33 cellular contexts compared by ENCODE assay signal in genomic region chr10:31980471-31980870, GRCh38. TPM values are rescaled to one million over a fixed set of nuclear protein-coding genes. Genes with fewer than 3 reads are reported as not detected.
DNase-seq lines count a peak whose midpoint lies in the region; ATAC-seq, FAIRE-seq and TF ChIP-seq lines count a peak whose summit lies in the region.
"Had no signal": no experiment of that assay in that cellular context is flagged by ENCODE, and none has a peak within 500 bp of the region (broad histone marks: within the 10 kb centered on the region; RNA-seq: fewer than 3 reads in every experiment).

No MANE protein-coding gene starts in this region.

- no peaks in the 10 kb centered on the region for H4K20me1 ChIP-seq in K562 (replicated peaks; ENCODE audit: control insufficient read depth, insufficient read depth, low read length)
- H4K20me1 ChIP-seq in H1 (replicated peaks in 1 of 2; ENCODE audit: control insufficient read depth in 1 of 2, insufficient read depth in 2 of 2, low read length in 2 of 2), result no peaks in the 10 kb centered on the region
- H4K20me1 ChIP-seq: BLaER1 had no signal

- no peak overlapping the region for H4K8ac ChIP-seq in H1 (ENCODE audit: extremely low read depth, insufficient read depth, low read length)

- no peak overlapping the region for H3K14ac ChIP-seq in H1 (ENCODE audit: insufficient read length)

- H3K4me3 ChIP-seq in HEK293 (ENCODE audit: low read depth, low read length), result no peak overlapping the region
- H3K4me3 ChIP-seq in K562, result no peak overlapping the region
- H3K4me3 ChIP-seq in H1 (ENCODE audit: extremely low read depth in 1 of 4, insufficient read depth in 2 of 4, low read depth in 3 of 4, low read length in 4 of 4), result no peak overlapping the region
- H3K4me3 ChIP-seq: A549; BLaER1; BLaER1 treated with 17β-estradiol and CSF1 and Interleukin-3, amounts not matched to agents 10 nM and 100 nM had no signal

- no peak for FAIRE-seq in K562 (lab: Jason Lieb, UNC)
- no peak for FAIRE-seq in H1 (lab: Jason Lieb, UNC)
- FAIRE-seq: A204.1, A549, D721Med had no signal

- H4K91ac ChIP-seq in H1 (replicated peaks; ENCODE audit: insufficient read length, low read length), result no peak overlapping the region

- no peak overlapping the region for H3K56ac ChIP-seq in H1 (replicated peaks; ENCODE audit: insufficient read length, low read depth, low read length)

- no peaks in the 10 kb centered on the region for H3K79me1 ChIP-seq in H1 (ENCODE audit: low read depth, low read length)

- TF ChIP-seq RAD21 in K562 (CRISPR knock-in tag; conservative IDR thresholded peaks at IDR 0.05 in 1 of 2, IDR thresholded peaks at IDR 0.05 in 1 of 2), result no peak
- no peak for TF ChIP-seq RAD21 in H1 (IDR thresholded peaks at IDR 0.05 in 1 of 2, conservative IDR thresholded peaks at IDR 0.05 in 1 of 2; ENCODE audit: low read depth in 2 of 2, low read length in 2 of 2)

- 56% methylated on average over 4 of the region's 4 CpGs for WGBS in K562 (ENCODE audit: insufficient coverage, low coverage, missing lambda C conversion rate)
- WGBS in H1 (ENCODE audit: extremely low coverage in 1 of 2, insufficient coverage in 1 of 2, insufficient read length in 1 of 2, insufficient replicate concordance in 2 of 2, low coverage in 1 of 2, low lambda C conversion rate in 2 of 2, missing lambda C conversion rate in 1 of 2), 2 experiments, result 90% methylated on average over 4 of the region's 4 CpGs; no CpG with 5 or more reads in 1 of the 2 experiments

- H3K9ac ChIP-seq in K562 (ENCODE audit: insufficient read depth in 1 of 2, low read depth in 2 of 2, low read length in 2 of 2) (no peak overlapping the region), H1 (replicated peaks in 1 of 4; ENCODE audit: extremely low read depth in 1 of 4, low read depth in 3 of 4, low read length in 3 of 4) (no peak overlapping the region)
- H3K9ac ChIP-seq: BLaER1; BLaER1 treated with 17β-estradiol and CSF1 and Interleukin-3, amounts not matched to agents 10 nM and 100 nM had no signal

- no peak overlapping the region for H3K4me2 ChIP-seq in K562 (ENCODE audit: insufficient read depth, low read length)
- no peak overlapping the region for H3K4me2 ChIP-seq in H1 (ENCODE audit: insufficient read depth in 1 of 2, low read depth in 2 of 2, low read length in 2 of 2)
- H3K4me2 ChIP-seq: A549; BLaER1; BLaER1 treated with 17β-estradiol and CSF1 and Interleukin-3, amounts not matched to agents 10 nM and 100 nM had no signal

- CTCF ChIA-PET in HEK293 (lab: Yijun Ruan, JAX) (no interaction called here), K562 (lab: Yijun Ruan, JAX; ENCODE audit: low intra/inter-chr PET ratio) (no interaction called here), H1 (lab: Charles Lee; ENCODE audit: partially characterized antibody) (interaction anchor here (1.2 to 2.8 kb wide), 2 partner anchors 15 to 24 kb away, joined by 3 to 12 read pairs; no protein-coding TSS in a partner anchor)

- H3K23ac ChIP-seq in H1 (ENCODE audit: insufficient read length), result no peak overlapping the region

- H2BK20ac ChIP-seq in H1 (ENCODE audit: low read length), result no peak overlapping the region

- H3K36me3 ChIP-seq in HEK293 (ENCODE audit: control insufficient read depth in 2 of 2, insufficient read depth in 1 of 2, low read length in 2 of 2) (no peaks in the 10 kb centered on the region), K562 (ENCODE audit: control insufficient read depth, insufficient read depth, low read length) (no peaks in the 10 kb centered on the region), H1 (ENCODE audit: control insufficient read depth in 2 of 4, insufficient read depth in 4 of 4, low read length in 3 of 4) (no peaks in the 10 kb centered on the region)
- H3K36me3 ChIP-seq: BE2C; BLaER1; BLaER1 treated with 17β-estradiol and CSF1 and Interleukin-3, amounts not matched to agents 10 nM and 100 nM had no signal

- no peak overlapping the region for H2BK12ac ChIP-seq in H1 (ENCODE audit: low read depth, low read length)

- no peak overlapping the region for H3K18ac ChIP-seq in H1 (ENCODE audit: extremely low read depth, low read length)

- H3K4me1 ChIP-seq in HEK293 (ENCODE audit: control insufficient read depth, insufficient read depth, low read length) (no peaks in the 10 kb centered on the region), K562 (replicated peaks in 1 of 2; ENCODE audit: control insufficient read depth in 2 of 2, insufficient read depth in 2 of 2, low read length in 2 of 2) (peaks cover 16 to 20% of the 10 kb centered on the region in 2 experiments), H1 (replicated peaks in 1 of 4; ENCODE audit: control insufficient read depth in 3 of 4, insufficient read depth in 4 of 4, low read length in 3 of 4) (no peaks in the 10 kb centered on the region; a peak in 1 of 7 replicates)
- H3K4me1 ChIP-seq: BE2C, Caco-2 had no signal

- in situ Hi-C loops in K562 (cut with MboI), result no loop called here

- DNase-seq in K562 (ENCODE audit: extremely low read depth in 1 of 4, low spot score in 3 of 4) (no peak), H1 (ENCODE audit: low read depth in 1 of 2, low spot score in 2 of 2) (no peak), NCI-H226 (no peak), NCI-H2107 treated with DMSO at 0.1 percent for 48 hours (lab: John Stamatoyannopoulos, UW; ENCODE audit: unreplicated experiment) (no peak)
- DNase-seq: 8988T; ACHN; AML-193; BE2C; C1 segment of cervical spinal cord; Caco-2; Calu3; CD4-positive, alpha-beta memory T cell; CD4-positive, alpha-beta T cell; CD4-positive, CD25-positive, alpha-beta regulatory T cell; CD8-positive, alpha-beta memory T cell; CD8-positive, alpha-beta T cell; COR-L47; DMS 273 treated with DMSO at 0.1 percent for 48 hours; DMS153; DMS53; DMS79; DMS79 treated with DMSO at 0.1 percent for 48 hours; DND-41; EL had no signal

- H3K27ac ChIP-seq in HEK293 (ENCODE audit: extremely low read depth, low read depth, low read length) (no peak overlapping the region), K562 (ENCODE audit: extremely low read depth, low read depth, low read length) (no peak overlapping the region), H1 (ENCODE audit: low read depth, low read length) (no peak overlapping the region)
- H3K27ac ChIP-seq: 22Rv1; A549; BLaER1; BLaER1 treated with 17β-estradiol and CSF1 and Interleukin-3, amounts not matched to agents 10 nM and 100 nM; C4-2B had no signal

- H3K27me3 ChIP-seq in K562 (ENCODE audit: control insufficient read depth in 2 of 2, insufficient read depth in 2 of 2, low read length in 2 of 2), result no peaks in the 10 kb centered on the region
- no peaks in the 10 kb centered on the region for H3K27me3 ChIP-seq in H1 (replicated peaks in 1 of 4; ENCODE audit: control insufficient read depth in 3 of 4, extremely low read depth in 1 of 4, insufficient read depth in 3 of 4, low read length in 3 of 4)
- H3K27me3 ChIP-seq: BE2C, BLaER1 had no signal

- TF ChIP-seq EP300 in K562 (IDR thresholded peaks at IDR 0.05; ENCODE audit: low read length) (no peak), H1 (IDR thresholded peaks at IDR 0.05; ENCODE audit: borderline replicate concordance in 1 of 2, low read depth in 2 of 2, low read length in 2 of 2) (no peak)

- no TSS peak for BruUV-seq in K562 (replicated peaks; lab: Mats Ljungman, UMichigan)

- H3K9me3 ChIP-seq in HEK293 (ENCODE audit: control insufficient read depth, insufficient read depth, low read depth, low read length), result no peaks in the 10 kb centered on the region
- no peaks in the 10 kb centered on the region for H3K9me3 ChIP-seq in K562 (replicated peaks; ENCODE audit: control insufficient read depth, insufficient read depth, low read depth, low read length)
- H3K9me3 ChIP-seq in H1 (ENCODE audit: insufficient read depth in 2 of 2, low read depth in 1 of 2, low read length in 1 of 2), result peaks cover 6% of the 10 kb centered on the region in 2 experiments; a peak in 3 of 4 replicates
- H3K9me3 ChIP-seq: A549, BE2C, Caco-2 had no signal

- no peak overlapping the region for H2BK120ac ChIP-seq in H1 (replicated peaks; ENCODE audit: low read depth, low read length)

- no peaks in the 10 kb centered on the region for H3K9me1 ChIP-seq in K562 (ENCODE audit: control insufficient read depth, insufficient read depth, low read length)

- H3K79me2 ChIP-seq in K562 (ENCODE audit: control insufficient read depth, insufficient read depth, low read length), result no peaks in the 10 kb centered on the region
- no peaks in the 10 kb centered on the region for H3K79me2 ChIP-seq in H1 (ENCODE audit: control insufficient read depth in 1 of 2, insufficient read depth in 2 of 2, low read length in 2 of 2)

- no peak overlapping the region for H2AFZ ChIP-seq in K562 (ENCODE audit: low read depth, low read length)
- H2AFZ ChIP-seq in H1 (ENCODE audit: low read length), result no peak overlapping the region

- no peak for TF ChIP-seq POLR2A in K562 (conservative IDR thresholded peaks at IDR 0.05)
- TF ChIP-seq POLR2A in H1 (IDR thresholded peaks at IDR 0.05; ENCODE audit: control extremely low read depth in 1 of 2, low read depth in 2 of 2, low read length in 2 of 2), result no peak

- no peak overlapping the region for H3K4ac ChIP-seq in H1 (replicated peaks; ENCODE audit: insufficient read length, low read depth, low read length)

- ATAC-seq in K562 (no peak), SK-N-SH treated with all-trans-retinoic acid at 6 μM for 48 hours (no peak)
- ATAC-seq: A549; CD8-positive, alpha-beta T cell had no signal

- POLR2A ChIA-PET in HEK293 (lab: Yijun Ruan, JAX) (no interaction called here), K562 (lab: Yijun Ruan, JAX) (interaction anchor here (1.2 kb wide), 1 partner anchor 20 kb away, joined by 3 read pairs; no protein-coding TSS in a partner anchor), H1 (lab: Charles Lee; ENCODE audit: partially characterized antibody) (no interaction called here)

- H2AK5ac ChIP-seq in H1 (ENCODE audit: low read depth, low read length), result no peak overlapping the region

- no peak overlapping the region for H2BK15ac ChIP-seq in H1 (ENCODE audit: low read length)

- TF ChIP-seq CTCF in HEK293 (tag by site-specific recombination; IDR thresholded peaks at IDR 0.05), result no peak
- TF ChIP-seq CTCF in K562 (IDR thresholded peaks at IDR 0.05 in 2 of 3, conservative IDR thresholded peaks at IDR 0.05 in 1 of 3; ENCODE audit: insufficient read depth in 2 of 3, low read depth in 1 of 3, low read length in 3 of 3), result no peak
- no peak for TF ChIP-seq CTCF in H1 (IDR thresholded peaks at IDR 0.05; ENCODE audit: control extremely low read depth in 1 of 3, insufficient read depth in 1 of 3, low read depth in 1 of 3, low read length in 3 of 3)

- H2BK5ac ChIP-seq in H1 (ENCODE audit: low read depth, low read length), result no peak overlapping the region

- intact Hi-C loops in K562 (cut with micrococcal nuclease), result no loop called here

- H3K23me2 ChIP-seq in H1 (ENCODE audit: low read depth, low read length), result no peaks in the 10 kb centered on the region

- no peak overlapping the region for H4K5ac ChIP-seq in H1 (ENCODE audit: insufficient read length, low read depth, low read length)

RNA-seq across cellular contexts. Expression of gene ARHGAP12, which starts 51.8 kb away (rescaled TPM):
- total RNA-seq in K562 (2011; cell fraction: chromatin; rRNA removed; ENCODE audit: low replicate concordance), result 12.4 and 39.8 TPM in 2 replicates
- total RNA-seq in K562 (2011; cell fraction: nucleolus; rRNA removed), result 7.2 and 8.7 TPM in 2 replicates
- total RNA-seq in K562 (2011; cell fraction: nucleoplasm; rRNA removed), result 13.9 and 19.8 TPM in 2 replicates
- 9.3 and 9.8 TPM in 2 replicates for total RNA-seq in K562 (2014; rRNA removed)
- total RNA-seq in K562 (2014; rRNA removed; fragmentation: Illumina TruSeq; extraction: Trizol), result 15.8 and 17.7 TPM in 2 replicates
- 16.6 and 18.7 TPM in 2 replicates for total RNA-seq in K562 (2015; rRNA removed; fragmentation: Illumina TruSeq; extraction: Trizol)
- 10.2 and 10.6 TPM in 2 replicates for total RNA-seq in K562 (2021)
- polyA plus RNA-seq in K562 (2011; rRNA removed), result 11.4 and 15.0 TPM in 2 replicates
- polyA plus RNA-seq in K562 (2011; cell fraction: cytosol; rRNA removed), result 1.5 and 5.7 TPM in 2 replicates
- polyA plus RNA-seq in K562 (2011; cell fraction: nucleus; rRNA removed), result 9.8 and 25.5 TPM in 2 replicates
- polyA plus RNA-seq in K562 (2012), result 6.1 and 7.7 TPM in 2 replicates
- 8.2 and 10.1 TPM in 2 replicates for polyA plus RNA-seq in K562 (2014; fragmentation: Illumina TruSeq; extraction: Trizol)
- 1 to 10 TPM; 4.4 to 5.0 TPM for polyA plus RNA-seq in K562 (2014; fragmentation: Nextera tagmentation; extraction: Ambion mirVana)
- polyA plus RNA-seq in K562 (2014; rRNA removed), result 7.1 and 8.6 TPM in 2 replicates
- 30.2 and 60.5 TPM in 2 replicates for polyA minus RNA-seq in K562 (2011; rRNA and poly(A)+ RNA removed)
- polyA minus RNA-seq in K562 (2011; cell fraction: cytosol; rRNA and poly(A)+ RNA removed), result 12.0 and 15.5 TPM in 2 replicates
- 17.4 and 58.9 TPM in 2 replicates for polyA minus RNA-seq in K562 (2011; cell fraction: nucleus; rRNA and poly(A)+ RNA removed)
- total RNA-seq in H1 (2021; fragmentation: NEBNext Ultra II Directional; extraction: Animal tissue kit (Norgen Biotek cat#: 25700)), result 39.0 and 40.9 TPM in 2 replicates
- 5.6 and 10.1 TPM in 2 replicates for polyA plus RNA-seq in H1 (2011; rRNA removed)
- 14.3 TPM for polyA plus RNA-seq in H1 (2011; cell fraction: cytosol; rRNA removed)
- 6.2 TPM for polyA plus RNA-seq in H1 (2011; cell fraction: nucleus; rRNA removed)
- 12.1 to 26.3 TPM (median 16.0 TPM) in 4 replicates for polyA plus RNA-seq in H1 (2012, experiment 1 of 2)
- 2.2 TPM for polyA plus RNA-seq in H1 (2012, experiment 2 of 2)
- 27.0 TPM for polyA plus RNA-seq in H1 (2013, experiment 1 of 2)
- polyA plus RNA-seq in H1 (2013, experiment 2 of 2), result 30.0 TPM
- 26.4 and 35.0 TPM in 2 replicates for polyA minus RNA-seq in H1 (2011; rRNA and poly(A)+ RNA removed)
- 23.9 TPM for polyA minus RNA-seq in H1 (2011; cell fraction: cytosol; rRNA and poly(A)+ RNA removed)
- polyA minus RNA-seq in H1 (2011; cell fraction: nucleus; rRNA and poly(A)+ RNA removed), result 57.9 TPM

Comparison
In these comparisons a context has a peak if more than half of its experiments do, and no peak if none do; other contexts are left out.
1. Of the 44 proteins assayed by ChIP-seq in both K562 and HEK293: peak only in K562: none; only in HEK293: none; in both: ZNF146; in neither: 43.